Comparison of ENCODE assay signal across 21 cellular contexts in the genomic region with DNA sequence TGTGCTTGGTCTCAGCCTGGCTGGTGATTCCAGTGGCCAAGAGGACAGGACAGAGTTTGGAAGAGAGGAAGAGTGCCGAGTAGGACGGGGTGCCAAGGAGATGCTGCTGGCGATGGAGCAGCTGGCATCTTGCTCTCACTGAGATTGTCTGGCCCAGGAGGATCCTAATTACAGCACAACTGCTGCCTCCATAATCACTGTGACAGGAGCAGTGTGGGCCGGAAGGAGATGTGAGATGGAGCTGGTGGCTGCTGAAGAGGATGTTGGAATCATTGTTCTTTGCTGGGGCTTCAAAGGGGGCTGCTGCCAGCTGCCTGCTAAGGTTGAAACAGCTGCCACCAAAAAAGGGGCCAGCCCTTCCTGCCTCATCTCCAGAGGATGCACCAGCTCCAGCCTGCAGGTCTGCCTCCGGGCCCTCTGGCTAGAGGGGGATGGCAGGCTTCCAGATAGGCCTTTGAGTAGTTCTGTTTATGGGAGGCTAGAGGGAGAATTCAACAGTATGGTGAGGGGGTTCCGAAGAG.
DNase-seq lines count a peak whose midpoint lies in the region; ATAC-seq lines count a peak whose summit lies in the region.
"Had no signal": no experiment of that assay in that cellular context is flagged by ENCODE, and none has a peak within 500 bp of the region (broad histone marks: within the 10 kb centered on the region; RNA-seq: fewer than 3 reads in every experiment).

No MANE protein-coding gene starts in this region.

- ATAC-seq in HG03469 (IDR thresholded peaks at IDR 0.05; ENCODE audit: unreplicated experiment) (no peak), GM19035 (IDR thresholded peaks at IDR 0.05; ENCODE audit: unreplicated experiment) (no peak), GM18502 (IDR thresholded peaks at IDR 0.05; ENCODE audit: poor library complexity, unreplicated experiment) (no peak)
- ATAC-seq: activated naive CD4-positive, alpha-beta T cell treated with anti-CD3 and anti-CD28 coated beads, Interleukin-2, amount 50 U/mL, for 72 hours; naive thymus-derived CD4-positive, alpha-beta T cell; T-helper 17 cell had no signal

- DNase-seq in SHP77 (lab: John Stamatoyannopoulos, UW) (peak; percentile 11 to 51), SHP77 treated with DMSO at 0.1 percent for 48 hours (lab: John Stamatoyannopoulos, UW) (no peak), NCI-H2029 treated with DMSO at 0.1 percent for 48 hours (lab: John Stamatoyannopoulos, UW) (peak; percentile 71), NCI-H69 (lab: John Stamatoyannopoulos, UW) (peak; percentile 58), NCI-H1417 (lab: John Stamatoyannopoulos, UW) (no peak)
- DNase-seq: activated CD4-positive, alpha-beta memory T cell treated with anti-CD3 and anti-CD28 coated beads for 36 hours; activated CD4-positive, CD25-positive, alpha-beta regulatory T cell treated with anti-CD3 and anti-CD28 coated beads, Interleukin-2, amount 50 U/mL, for 72 hours; activated CD8-positive, alpha-beta memory T cell treated with anti-CD3 and anti-CD28 coated beads, Interleukin-2, amount 50 U/mL, for 4 hours; naive thymus-derived CD4-positive, alpha-beta T cell; NCI-H1417 treated with DMSO at 0.1 percent for 48 hours; NCI-H526 treated with DMSO at 0.1 percent for 48 hours; RPMI8226; SK-N-SH; small intestine; stimulated activated CD4-positive, alpha-beta T cell treated with anti-CD3 and anti-CD28 coated beads, Interleukin-1b, Interleukin-23, amount 100 ng/mL, for 48 hours; stomach; T-helper 17 cell had no signal

Comparison
In these comparisons a context has a peak if more than half of its experiments do, and no peak if none do; other contexts are left out.
1. DNase-seq: peak in SHP77 (2 of 2), NCI-H2029 treated with DMSO at 0.1 percent for 48 hours (single experiment) and NCI-H69 (single experiment); none in SHP77 treated with DMSO at 0.1 percent for 48 hours (single experiment) and NCI-H1417 (0 of 3).